1 cellular context compared by ENCODE assay signal in the genomic region with DNA sequence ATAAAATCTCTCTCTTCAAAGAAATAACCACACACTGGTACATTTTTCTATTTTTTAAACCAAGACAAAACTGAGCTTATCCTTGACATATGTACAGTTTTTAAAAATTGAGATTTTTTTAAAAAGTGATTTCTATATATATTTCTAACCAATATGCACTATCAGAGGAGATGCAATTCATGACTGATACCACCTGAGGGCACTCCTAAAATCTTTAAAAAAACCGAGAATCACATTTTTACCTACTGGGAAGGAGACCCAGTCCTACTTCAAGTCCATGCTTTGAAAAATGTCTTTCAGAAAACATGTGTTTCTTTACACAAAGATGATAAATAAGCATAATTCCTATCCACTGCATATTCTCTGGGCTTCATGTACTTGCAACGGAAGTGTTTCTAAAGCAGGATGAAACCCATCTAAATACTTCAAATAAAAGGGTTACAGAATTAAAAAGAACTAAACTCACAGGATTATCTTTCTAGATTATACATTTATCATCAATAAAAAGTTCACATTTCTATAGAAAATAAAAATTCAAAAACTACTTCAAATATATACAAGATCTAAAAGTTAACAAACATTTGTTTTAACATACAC.
TF ChIP-seq lines count a peak whose summit lies in the region.

No MANE protein-coding gene starts in this region.

TF ChIP-seq in HEK293, 187 proteins besides CTCF, POLR2A, EP300 and RAD21 (continued from another document):
- TF ChIP-seq, protein P1, sequence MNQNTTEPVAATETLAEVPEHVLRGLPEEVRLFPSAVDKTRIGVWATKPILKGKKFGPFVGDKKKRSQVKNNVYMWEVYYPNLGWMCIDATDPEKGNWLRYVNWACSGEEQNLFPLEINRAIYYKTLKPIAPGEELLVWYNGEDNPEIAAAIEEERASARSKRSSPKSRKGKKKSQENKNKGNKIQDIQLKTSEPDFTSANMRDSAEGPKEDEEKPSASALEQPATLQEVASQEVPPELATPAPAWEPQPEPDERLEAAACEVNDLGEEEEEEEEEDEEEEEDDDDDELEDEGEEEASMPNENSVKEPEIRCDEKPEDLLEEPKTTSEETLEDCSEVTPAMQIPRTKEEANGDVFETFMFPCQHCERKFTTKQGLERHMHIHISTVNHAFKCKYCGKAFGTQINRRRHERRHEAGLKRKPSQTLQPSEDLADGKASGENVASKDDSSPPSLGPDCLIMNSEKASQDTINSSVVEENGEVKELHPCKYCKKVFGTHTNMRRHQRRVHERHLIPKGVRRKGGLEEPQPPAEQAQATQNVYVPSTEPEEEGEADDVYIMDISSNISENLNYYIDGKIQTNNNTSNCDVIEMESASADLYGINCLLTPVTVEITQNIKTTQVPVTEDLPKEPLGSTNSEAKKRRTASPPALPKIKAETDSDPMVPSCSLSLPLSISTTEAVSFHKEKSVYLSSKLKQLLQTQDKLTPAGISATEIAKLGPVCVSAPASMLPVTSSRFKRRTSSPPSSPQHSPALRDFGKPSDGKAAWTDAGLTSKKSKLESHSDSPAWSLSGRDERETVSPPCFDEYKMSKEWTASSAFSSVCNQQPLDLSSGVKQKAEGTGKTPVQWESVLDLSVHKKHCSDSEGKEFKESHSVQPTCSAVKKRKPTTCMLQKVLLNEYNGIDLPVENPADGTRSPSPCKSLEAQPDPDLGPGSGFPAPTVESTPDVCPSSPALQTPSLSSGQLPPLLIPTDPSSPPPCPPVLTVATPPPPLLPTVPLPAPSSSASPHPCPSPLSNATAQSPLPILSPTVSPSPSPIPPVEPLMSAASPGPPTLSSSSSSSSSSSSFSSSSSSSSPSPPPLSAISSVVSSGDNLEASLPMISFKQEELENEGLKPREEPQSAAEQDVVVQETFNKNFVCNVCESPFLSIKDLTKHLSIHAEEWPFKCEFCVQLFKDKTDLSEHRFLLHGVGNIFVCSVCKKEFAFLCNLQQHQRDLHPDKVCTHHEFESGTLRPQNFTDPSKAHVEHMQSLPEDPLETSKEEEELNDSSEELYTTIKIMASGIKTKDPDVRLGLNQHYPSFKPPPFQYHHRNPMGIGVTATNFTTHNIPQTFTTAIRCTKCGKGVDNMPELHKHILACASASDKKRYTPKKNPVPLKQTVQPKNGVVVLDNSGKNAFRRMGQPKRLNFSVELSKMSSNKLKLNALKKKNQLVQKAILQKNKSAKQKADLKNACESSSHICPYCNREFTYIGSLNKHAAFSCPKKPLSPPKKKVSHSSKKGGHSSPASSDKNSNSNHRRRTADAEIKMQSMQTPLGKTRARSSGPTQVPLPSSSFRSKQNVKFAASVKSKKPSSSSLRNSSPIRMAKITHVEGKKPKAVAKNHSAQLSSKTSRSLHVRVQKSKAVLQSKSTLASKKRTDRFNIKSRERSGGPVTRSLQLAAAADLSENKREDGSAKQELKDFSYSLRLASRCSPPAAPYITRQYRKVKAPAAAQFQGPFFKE (tag by site-specific recombination; IDR thresholded peaks at IDR 0.05; ENCODE audit: borderline replicate concordance) = no peak
- TF ChIP-seq ZNF660 (tag by site-specific recombination; IDR thresholded peaks at IDR 0.05) = peak; percentile 35; the same call in 1 of the 2 replicates
